In the genomic region with DNA sequence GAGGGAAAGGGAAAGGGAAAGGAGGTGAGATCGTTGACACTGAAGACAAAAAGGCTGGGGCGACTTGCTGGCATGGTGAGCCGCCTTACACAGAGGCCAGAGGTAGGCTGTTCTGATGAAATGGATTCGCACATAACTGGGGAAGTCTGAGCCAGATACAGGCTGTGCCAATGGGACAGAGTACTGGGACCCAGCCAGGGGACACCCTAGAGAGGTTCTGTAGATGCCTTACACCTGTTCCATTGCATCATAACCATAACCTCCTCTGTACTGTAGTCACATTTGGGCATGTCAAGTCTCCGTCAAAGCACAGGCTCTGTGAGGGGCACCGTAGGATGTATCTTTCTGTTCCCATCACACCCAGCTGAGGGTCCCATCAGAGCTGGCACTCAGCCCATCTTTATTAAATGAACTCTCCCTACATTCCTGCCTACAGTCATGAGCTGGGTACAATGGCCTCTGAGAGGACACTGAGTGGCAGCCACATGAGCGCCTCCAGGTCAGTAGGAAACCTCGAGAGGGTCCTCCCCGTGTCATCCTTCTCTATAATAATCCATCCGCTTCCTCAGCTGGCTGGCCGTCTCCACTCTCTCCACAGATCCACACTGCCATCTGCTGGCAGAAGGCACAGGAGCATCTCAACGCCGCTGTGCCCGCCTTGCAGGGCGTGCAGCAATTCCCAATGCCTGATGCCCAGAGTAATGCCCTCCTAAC, we compare ENCODE assay signal across 8 cellular contexts.
DNase-seq lines count a peak whose midpoint lies in the region; ATAC-seq, FAIRE-seq and TF ChIP-seq lines count a peak whose summit lies in the region.

No MANE protein-coding gene starts in this region.

- H3K9me3 Mint-ChIP-seq in activated T-helper 1 cell treated with anti-CD3 and anti-CD28 coated beads, Interleukin-12 subunit alpha, Interleukin-12 subunit beta, Interleukin-2, Interleukin-4 antibody, amounts not matched to agents 30 ng/mL and 10 ng/mL and 1 ng/mL, durations not matched to agents 14 hours and 24 hours and 36 hours = no peaks in the 10 kb centered on the region

- H3K27ac Mint-ChIP-seq in activated T-helper 1 cell treated with anti-CD3 and anti-CD28 coated beads, Interleukin-12 subunit alpha, Interleukin-12 subunit beta, Interleukin-2, Interleukin-4 antibody, amounts not matched to agents 30 ng/mL and 10 ng/mL and 1 ng/mL, durations not matched to agents 14 hours and 24 hours and 36 hours = no peak overlapping the region

- H3K4me1 Mint-ChIP-seq in activated T-helper 1 cell treated with anti-CD3 and anti-CD28 coated beads, Interleukin-12 subunit alpha, Interleukin-12 subunit beta, Interleukin-2, Interleukin-4 antibody, amounts not matched to agents 30 ng/mL and 10 ng/mL and 1 ng/mL, durations not matched to agents 14 hours and 24 hours and 36 hours (ENCODE audit: low read depth) = peaks cover 16% of the 10 kb centered on the region

- no peaks in the 10 kb centered on the region for H3K36me3 Mint-ChIP-seq in activated T-helper 1 cell treated with anti-CD3 and anti-CD28 coated beads, Interleukin-12 subunit alpha, Interleukin-12 subunit beta, Interleukin-2, Interleukin-4 antibody, amounts not matched to agents 30 ng/mL and 10 ng/mL and 1 ng/mL, durations not matched to agents 14 hours and 24 hours and 36 hours (ENCODE audit: low read depth)

- peak; percentile 89 for DNase-seq in DMS53 (lab: John Stamatoyannopoulos, UW)
- DNase-seq in HuH-7 (ENCODE audit: low spot score) = peak; percentile 52
- peak; percentile 43 for DNase-seq in RCC 7860 (ENCODE audit: low spot score)
- DNase-seq in activated T-helper 1 cell treated with anti-CD3 and anti-CD28 coated beads, Interleukin-12 subunit alpha, Interleukin-12 subunit beta, Interleukin-2, Interleukin-4 antibody, amounts not matched to agents 30 ng/mL and 10 ng/mL and 1 ng/mL, durations not matched to agents 14 hours and 24 hours and 36 hours (ENCODE audit: low spot score) = peak; percentile 55
- DNase-seq in fibroblast of the aortic adventitia (ENCODE audit: low read depth) = peak; percentile 72
- peak in 53 of 56 donors; percentile 9 to 86 (median 47) for DNase-seq in nucleus accumbens (lab: John Stamatoyannopoulos, UW)
- peak; percentile 88 for DNase-seq in superior temporal gyrus (ENCODE audit: extremely low spot score)

- peak; percentile 94 for ATAC-seq in GM21526 (IDR thresholded peaks at IDR 0.05; ENCODE audit: low FRiP score, unreplicated experiment)

- intact Hi-C loops in activated T-helper 1 cell treated with anti-CD3 and anti-CD28 coated beads, Interleukin-12 subunit alpha, Interleukin-12 subunit beta, Interleukin-2, Interleukin-4 antibody, amounts not matched to agents 30 ng/mL and 10 ng/mL and 1 ng/mL, durations not matched to agents 14 hours and 24 hours and 36 hours (cut with micrococcal nuclease) = loop anchor here (5.0 kb wide), 1 partner anchor 1305 kb away; no protein-coding TSS in a partner anchor

- no peak overlapping the region for H3K4me3 Mint-ChIP-seq in activated T-helper 1 cell treated with anti-CD3 and anti-CD28 coated beads, Interleukin-12 subunit alpha, Interleukin-12 subunit beta, Interleukin-2, Interleukin-4 antibody, amounts not matched to agents 30 ng/mL and 10 ng/mL and 1 ng/mL, durations not matched to agents 14 hours and 24 hours and 36 hours

- peaks cover 4% of the 10 kb centered on the region for H3K27me3 Mint-ChIP-seq in activated T-helper 1 cell treated with anti-CD3 and anti-CD28 coated beads, Interleukin-12 subunit alpha, Interleukin-12 subunit beta, Interleukin-2, Interleukin-4 antibody, amounts not matched to agents 30 ng/mL and 10 ng/mL and 1 ng/mL, durations not matched to agents 14 hours and 24 hours and 36 hours (ENCODE audit: insufficient read depth)

- no peak overlapping the region for H3K4me3 ChIP-seq in fibroblast of the aortic adventitia (ENCODE audit: low read depth, low read length)

- TF ChIP-seq CTCF in fibroblast of the aortic adventitia (IDR thresholded peaks at IDR 0.05; ENCODE audit: insufficient read depth, low read length) = peak; percentile 94

- no peak for FAIRE-seq in RCC 7860 (lab: Jason Lieb, UNC)
